23 cellular contexts compared by ENCODE assay signal in genomic region chr4:82770607-82771006, GRCh38. TPM values are rescaled to one million over a fixed set of nuclear protein-coding genes. Genes with fewer than 3 reads are reported as not detected.
DNase-seq lines count a peak whose midpoint lies in the region; ATAC-seq and TF ChIP-seq lines count a peak whose summit lies in the region.
"Had no signal": no experiment of that assay in that cellular context is flagged by ENCODE, and none has a peak within 500 bp of the region (broad histone marks: within the 10 kb centered on the region; RNA-seq: fewer than 3 reads in every experiment).

No MANE protein-coding gene starts in this region.

- no peak overlapping the region for H2AFZ ChIP-seq in Karpas-422 (ENCODE audit: low read length)
- H2AFZ ChIP-seq in PC-9, result no peak overlapping the region

- H3K4me1 ChIP-seq in Karpas-422 (ENCODE audit: low read length) (peaks cover 5% of the 10 kb centered on the region; the same call in 1 of the 2 replicates), PC-9 (replicated peaks; ENCODE audit: insufficient read depth) (no peaks in the 10 kb centered on the region)
- H3K4me1 ChIP-seq: gastrocnemius medialis, suprapubic skin, uterus had no signal

- H3K4me2 ChIP-seq in Karpas-422 (ENCODE audit: low read depth, low read length, poor library complexity, severe bottlenecking), result no peak overlapping the region
- H3K4me2 ChIP-seq in PC-9, result no peak overlapping the region
- H3K4me2 ChIP-seq: smooth muscle cell had no signal

- no peak overlapping the region for H3K27ac Mint-ChIP-seq in activated CD8-positive, alpha-beta T cell treated with anti-CD3 and anti-CD28 coated beads for 36 hours
- H3K27ac Mint-ChIP-seq: activated naive CD4-positive, alpha-beta T cell treated with anti-CD3 and anti-CD28 coated beads, Interleukin-2, amount 50 U/mL, for 72 hours; activated T-helper 17 cell treated with anti-CD3 and anti-CD28 coated beads, Interleukin-2, amount 50 U/mL, for 72 hours; CD4-positive, alpha-beta T cell; effector memory CD8-positive, alpha-beta T cell; WTC11 had no signal

- H4K20me1 ChIP-seq in Karpas-422 (ENCODE audit: insufficient read depth, low read depth, low read length) (no peaks in the 10 kb centered on the region), PC-9 (ENCODE audit: insufficient read depth) (no peaks in the 10 kb centered on the region)

- H3K27ac ChIP-seq in Karpas-422 (ENCODE audit: low read length), result no peak overlapping the region
- no peak overlapping the region for H3K27ac ChIP-seq in PC-9
- H3K27ac ChIP-seq: gastrocnemius medialis, suprapubic skin, uterus had no signal

- peaks cover 2% of the 10 kb centered on the region for H3K36me3 Mint-ChIP-seq in activated CD8-positive, alpha-beta T cell treated with anti-CD3 and anti-CD28 coated beads for 36 hours (ENCODE audit: low read depth)

- H3K4me3 Mint-ChIP-seq in activated CD8-positive, alpha-beta T cell treated with anti-CD3 and anti-CD28 coated beads for 36 hours, result no peak overlapping the region
- H3K4me3 Mint-ChIP-seq: activated T-helper 17 cell treated with anti-CD3 and anti-CD28 coated beads, Interleukin-2, amount 50 U/mL, for 72 hours; CD4-positive, alpha-beta T cell; effector memory CD8-positive, alpha-beta T cell; WTC11 had no signal

- H3F3A ChIP-seq in PC-9 (ENCODE audit: insufficient read depth, low read depth), result no peaks in the 10 kb centered on the region

- CTCF ChIA-PET in activated CD8-positive, alpha-beta T cell treated with anti-CD3 and anti-CD28 coated beads for 36 hours (lab: Charles Lee), result no interaction called here
- CTCF ChIA-PET in PC-9 (lab: Charles Lee), result no interaction called here

- H3K27me3 Mint-ChIP-seq in activated CD8-positive, alpha-beta T cell treated with anti-CD3 and anti-CD28 coated beads for 36 hours, result peaks cover 7% of the 10 kb centered on the region
- H3K27me3 Mint-ChIP-seq: effector memory CD8-positive, alpha-beta T cell had no signal

- H3K9me3 ChIP-seq in Karpas-422 (ENCODE audit: low read length) (no peaks in the 10 kb centered on the region), PC-9 (ENCODE audit: insufficient read depth, low read depth) (no peaks in the 10 kb centered on the region; the same call in 1 of the 2 replicates)
- H3K9me3 ChIP-seq: gastrocnemius medialis, suprapubic skin had no signal

- POLR2A ChIA-PET in activated CD8-positive, alpha-beta T cell treated with anti-CD3 and anti-CD28 coated beads for 36 hours (lab: Charles Lee), result no interaction called here
- POLR2A ChIA-PET in PC-9 (lab: Charles Lee; ENCODE audit: unreplicated experiment), result interaction anchor here (0.5 kb wide), 1 partner anchor 341 kb away, joined by 7 read pairs; no protein-coding TSS in a partner anchor

- DNase-seq in Karpas-422 (peak; percentile 10), anterior cingulate cortex (lab: John Stamatoyannopoulos, UW) (peak in 53 of 58 donors; percentile 11 to 94 (median 66)), head of caudate nucleus (peak; percentile 28 to 93 (median 77)), putamen (ENCODE audit: low spot score) (peak; percentile 97), PC-9 (no peak)
- no peak for DNase-seq in activated CD8-positive, alpha-beta T cell treated with anti-CD3 and anti-CD28 coated beads for 36 hours
- DNase-seq: activated CD8-positive, alpha-beta memory T cell treated with anti-CD3 and anti-CD28 coated beads, Interleukin-2, amount 50 U/mL, for 48 hours; CD4-positive, alpha-beta T cell; effector memory CD8-positive, alpha-beta T cell; gastrocnemius medialis; H7; Kasumi-1; kidney glomerular epithelial cell; NCI-H774; stimulated activated CD4-positive, alpha-beta T cell treated with anti-CD3 and anti-CD28 coated beads, Interleukin-2, amount 100 ng/mL, for 24 hours; uterus had no signal

- no peaks in the 10 kb centered on the region for H3K27me3 ChIP-seq in Karpas-422 (ENCODE audit: low read length)
- no peaks in the 10 kb centered on the region for H3K27me3 ChIP-seq in PC-9 (ENCODE audit: insufficient read depth, low read depth)
- H3K27me3 ChIP-seq: gastrocnemius medialis, suprapubic skin, uterus had no signal

- intact Hi-C loops in head of caudate nucleus (cut with DNase I) (no loop called here), PC-9 (cut with micrococcal nuclease; ENCODE audit: unreplicated experiment) (no loop called here)
- intact Hi-C loops in activated CD8-positive, alpha-beta T cell treated with anti-CD3 and anti-CD28 coated beads for 36 hours (cut with micrococcal nuclease), result no loop called here

- H3K9ac ChIP-seq in Karpas-422 (ENCODE audit: low read length), result no peak overlapping the region

- no peak for TF ChIP-seq CTCF in activated CD8-positive, alpha-beta T cell treated with anti-CD3 and anti-CD28 coated beads for 36 hours (IDR thresholded peaks at IDR 0.05)
- TF ChIP-seq CTCF in PC-9 (conservative IDR thresholded peaks at IDR 0.05), result no peak

- no peaks in the 10 kb centered on the region for H3K79me2 ChIP-seq in Karpas-422 (ENCODE audit: low read length)
- H3K79me2 ChIP-seq in PC-9 (ENCODE audit: low read depth), result no peaks in the 10 kb centered on the region

- no peak for ATAC-seq in activated CD8-positive, alpha-beta T cell treated with anti-CD3 and anti-CD28 coated beads for 36 hours
- ATAC-seq in HG03280 (IDR thresholded peaks at IDR 0.05; ENCODE audit: unreplicated experiment), result no peak
- ATAC-seq: activated naive CD4-positive, alpha-beta T cell treated with anti-CD3 and anti-CD28 coated beads, Interleukin-2, amount 50 U/mL, for 72 hours; activated T-helper 17 cell treated with anti-CD3 and anti-CD28 coated beads, Interleukin-2, amount 50 U/mL, for 72 hours; effector memory CD8-positive, alpha-beta T cell; esophagus mucosa; gastrocnemius medialis; WTC11 had no signal

- H3K4me1 Mint-ChIP-seq in activated CD8-positive, alpha-beta T cell treated with anti-CD3 and anti-CD28 coated beads for 36 hours (ENCODE audit: low read depth), result no peaks in the 10 kb centered on the region
- H3K4me1 Mint-ChIP-seq: activated T-helper 17 cell treated with anti-CD3 and anti-CD28 coated beads, Interleukin-2, amount 50 U/mL, for 72 hours; WTC11 had no signal

- H3K36me3 ChIP-seq in Karpas-422 (ENCODE audit: insufficient read depth, low read length) (no peaks in the 10 kb centered on the region), PC-9 (ENCODE audit: low read depth) (no peaks in the 10 kb centered on the region)
- H3K36me3 ChIP-seq: gastrocnemius medialis, suprapubic skin, uterus had no signal

- no TSS peak for BruUV-seq in PC-9 (replicated peaks; lab: Mats Ljungman, UMichigan)

- H3K9me2 ChIP-seq in Karpas-422 (replicated peaks; ENCODE audit: insufficient read depth, low read length), result no peaks in the 10 kb centered on the region
- no peaks in the 10 kb centered on the region for H3K9me2 ChIP-seq in PC-9 (ENCODE audit: insufficient read depth)

- H3K4me3 ChIP-seq in Karpas-422 (ENCODE audit: low read length), result no peak overlapping the region
- no peak overlapping the region for H3K4me3 ChIP-seq in PC-9
- H3K4me3 ChIP-seq: gastrocnemius medialis, smooth muscle cell, suprapubic skin, uterus had no signal

- peaks cover 11% of the 10 kb centered on the region for H3K9me3 Mint-ChIP-seq in activated CD8-positive, alpha-beta T cell treated with anti-CD3 and anti-CD28 coated beads for 36 hours

RNA-seq across cellular contexts. Expression of gene SCD5, which starts 28.0 kb away (rescaled TPM):
- total RNA-seq in Karpas-422 (2014; rRNA removed; shearing (Covaris generic); ENCODE audit: low replicate concordance), result 14.0 and 14.9 TPM in 2 replicates
- total RNA-seq in activated CD8-positive, alpha-beta T cell treated with anti-CD3 and anti-CD28 coated beads for 36 hours, result 1 to 10 TPM; 1.6 to 2.2 TPM
- total RNA-seq in PC-9 (2021), result 34.3 and 41.1 TPM in 2 replicates

Comparison
In these comparisons a context has a peak if more than half of its experiments do, and no peak if none do; other contexts are left out.
1. DNase-seq: peak in Karpas-422 (single experiment), anterior cingulate cortex (53 of 58), head of caudate nucleus (42 of 42) and putamen (single experiment); none in activated CD8-positive, alpha-beta T cell treated with anti-CD3 and anti-CD28 coated beads for 36 hours (single experiment) and PC-9 (0 of 2).